ENCODE assay signal across 1 cellular context in the genomic region with DNA sequence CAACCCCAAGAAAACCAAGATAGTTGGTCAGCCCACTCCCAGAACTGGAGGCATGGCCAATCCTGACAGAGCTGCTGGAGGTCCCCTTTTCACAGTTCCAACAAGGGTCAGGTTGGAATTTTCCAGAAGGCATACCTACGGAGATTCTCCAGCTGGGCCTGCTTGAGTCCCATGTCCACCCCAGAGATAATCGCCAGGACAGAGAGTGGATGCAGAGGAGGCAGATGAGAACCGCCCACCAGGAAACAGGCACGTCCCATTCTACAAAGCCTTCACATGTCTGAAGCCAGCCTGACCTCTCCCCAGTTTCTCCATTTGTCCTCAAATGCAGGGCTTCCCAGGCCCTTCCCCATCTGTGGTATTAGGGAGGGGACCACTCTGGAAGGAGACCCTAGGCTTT.
TF ChIP-seq lines count a peak whose summit lies in the region.

No MANE protein-coding gene starts in this region.

TF ChIP-seq in K562, 482 proteins besides CTCF, POLR2A, EP300 and RAD21 (continued from another document):
- TF ChIP-seq, protein P1, sequence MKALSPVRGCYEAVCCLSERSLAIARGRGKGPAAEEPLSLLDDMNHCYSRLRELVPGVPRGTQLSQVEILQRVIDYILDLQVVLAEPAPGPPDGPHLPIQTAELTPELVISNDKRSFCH (CRISPR knock-in tag; IDR thresholded peaks at IDR 0.05) = no peak
- TF ChIP-seq, protein P1 (tag; IDR thresholded peaks at IDR 0.05) = no peak
- TF ChIP-seq NR3C1 (CRISPR knock-in tag; IDR thresholded peaks at IDR 0.05) (no peak), PYGO2 (tag; IDR thresholded peaks at IDR 0.05) (no peak), ZKSCAN8 (CRISPR knock-in tag; IDR thresholded peaks at IDR 0.05) (no peak), TCF7 (IDR thresholded peaks at IDR 0.05; ENCODE audit: borderline replicate concordance) (no peak), ETV1 (tag; conservative IDR thresholded peaks at IDR 0.05; ENCODE audit: low read depth) (no peak), ZNF232 (CRISPR knock-in tag; IDR thresholded peaks at IDR 0.05) (no peak), L3MBTL2 (IDR thresholded peaks at IDR 0.05) (peak; percentile 23; the same call in 1 of the 2 replicates), ZBTB17 (CRISPR knock-in tag; IDR thresholded peaks at IDR 0.05) (peak; percentile 98), ELF1 (tag; IDR thresholded peaks at IDR 0.05) (peak; percentile 5; the same call in 1 of the 2 replicates), ZNF24 (IDR thresholded peaks at IDR 0.05) (no peak)
- TF ChIP-seq, protein P2, sequence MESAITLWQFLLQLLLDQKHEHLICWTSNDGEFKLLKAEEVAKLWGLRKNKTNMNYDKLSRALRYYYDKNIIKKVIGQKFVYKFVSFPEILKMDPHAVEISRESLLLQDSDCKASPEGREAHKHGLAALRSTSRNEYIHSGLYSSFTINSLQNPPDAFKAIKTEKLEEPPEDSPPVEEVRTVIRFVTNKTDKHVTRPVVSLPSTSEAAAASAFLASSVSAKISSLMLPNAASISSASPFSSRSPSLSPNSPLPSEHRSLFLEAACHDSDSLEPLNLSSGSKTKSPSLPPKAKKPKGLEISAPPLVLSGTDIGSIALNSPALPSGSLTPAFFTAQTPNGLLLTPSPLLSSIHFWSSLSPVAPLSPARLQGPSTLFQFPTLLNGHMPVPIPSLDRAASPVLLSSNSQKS (CRISPR knock-in tag; IDR thresholded peaks at IDR 0.05) = no peak
- TF ChIP-seq, protein P3, sequence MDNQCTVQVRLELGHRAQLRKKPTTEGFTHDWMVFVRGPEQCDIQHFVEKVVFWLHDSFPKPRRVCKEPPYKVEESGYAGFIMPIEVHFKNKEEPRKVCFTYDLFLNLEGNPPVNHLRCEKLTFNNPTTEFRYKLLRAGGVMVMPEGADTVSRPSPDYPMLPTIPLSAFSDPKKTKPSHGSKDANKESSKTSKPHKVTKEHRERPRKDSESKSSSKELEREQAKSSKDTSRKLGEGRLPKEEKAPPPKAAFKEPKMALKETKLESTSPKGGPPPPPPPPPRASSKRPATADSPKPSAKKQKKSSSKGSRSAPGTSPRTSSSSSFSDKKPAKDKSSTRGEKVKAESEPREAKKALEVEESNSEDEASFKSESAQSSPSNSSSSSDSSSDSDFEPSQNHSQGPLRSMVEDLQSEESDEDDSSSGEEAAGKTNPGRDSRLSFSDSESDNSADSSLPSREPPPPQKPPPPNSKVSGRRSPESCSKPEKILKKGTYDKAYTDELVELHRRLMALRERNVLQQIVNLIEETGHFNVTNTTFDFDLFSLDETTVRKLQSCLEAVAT (IDR thresholded peaks at IDR 0.05) = peak in 1 of 2 experiments; percentile 92; a peak in 2 of 4 replicates
- TF ChIP-seq, protein P4, sequence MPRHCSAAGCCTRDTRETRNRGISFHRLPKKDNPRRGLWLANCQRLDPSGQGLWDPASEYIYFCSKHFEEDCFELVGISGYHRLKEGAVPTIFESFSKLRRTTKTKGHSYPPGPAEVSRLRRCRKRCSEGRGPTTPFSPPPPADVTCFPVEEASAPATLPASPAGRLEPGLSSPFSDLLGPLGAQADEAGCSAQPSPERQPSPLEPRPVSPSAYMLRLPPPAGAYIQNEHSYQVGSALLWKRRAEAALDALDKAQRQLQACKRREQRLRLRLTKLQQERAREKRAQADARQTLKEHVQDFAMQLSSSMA (CRISPR knock-in tag; IDR thresholded peaks at IDR 0.05) = no peak
